Comparison of ENCODE assay signal across 1 cellular context in genomic region chr10:14585287-14586193, GRCh38.
TF ChIP-seq lines count a peak whose summit lies in the region.

No MANE protein-coding gene starts in this region.

TF ChIP-seq in GM23338, 12 proteins besides CTCF, POLR2A, EP300 and RAD21 (continued from another document):
- TF ChIP-seq, protein P1, sequence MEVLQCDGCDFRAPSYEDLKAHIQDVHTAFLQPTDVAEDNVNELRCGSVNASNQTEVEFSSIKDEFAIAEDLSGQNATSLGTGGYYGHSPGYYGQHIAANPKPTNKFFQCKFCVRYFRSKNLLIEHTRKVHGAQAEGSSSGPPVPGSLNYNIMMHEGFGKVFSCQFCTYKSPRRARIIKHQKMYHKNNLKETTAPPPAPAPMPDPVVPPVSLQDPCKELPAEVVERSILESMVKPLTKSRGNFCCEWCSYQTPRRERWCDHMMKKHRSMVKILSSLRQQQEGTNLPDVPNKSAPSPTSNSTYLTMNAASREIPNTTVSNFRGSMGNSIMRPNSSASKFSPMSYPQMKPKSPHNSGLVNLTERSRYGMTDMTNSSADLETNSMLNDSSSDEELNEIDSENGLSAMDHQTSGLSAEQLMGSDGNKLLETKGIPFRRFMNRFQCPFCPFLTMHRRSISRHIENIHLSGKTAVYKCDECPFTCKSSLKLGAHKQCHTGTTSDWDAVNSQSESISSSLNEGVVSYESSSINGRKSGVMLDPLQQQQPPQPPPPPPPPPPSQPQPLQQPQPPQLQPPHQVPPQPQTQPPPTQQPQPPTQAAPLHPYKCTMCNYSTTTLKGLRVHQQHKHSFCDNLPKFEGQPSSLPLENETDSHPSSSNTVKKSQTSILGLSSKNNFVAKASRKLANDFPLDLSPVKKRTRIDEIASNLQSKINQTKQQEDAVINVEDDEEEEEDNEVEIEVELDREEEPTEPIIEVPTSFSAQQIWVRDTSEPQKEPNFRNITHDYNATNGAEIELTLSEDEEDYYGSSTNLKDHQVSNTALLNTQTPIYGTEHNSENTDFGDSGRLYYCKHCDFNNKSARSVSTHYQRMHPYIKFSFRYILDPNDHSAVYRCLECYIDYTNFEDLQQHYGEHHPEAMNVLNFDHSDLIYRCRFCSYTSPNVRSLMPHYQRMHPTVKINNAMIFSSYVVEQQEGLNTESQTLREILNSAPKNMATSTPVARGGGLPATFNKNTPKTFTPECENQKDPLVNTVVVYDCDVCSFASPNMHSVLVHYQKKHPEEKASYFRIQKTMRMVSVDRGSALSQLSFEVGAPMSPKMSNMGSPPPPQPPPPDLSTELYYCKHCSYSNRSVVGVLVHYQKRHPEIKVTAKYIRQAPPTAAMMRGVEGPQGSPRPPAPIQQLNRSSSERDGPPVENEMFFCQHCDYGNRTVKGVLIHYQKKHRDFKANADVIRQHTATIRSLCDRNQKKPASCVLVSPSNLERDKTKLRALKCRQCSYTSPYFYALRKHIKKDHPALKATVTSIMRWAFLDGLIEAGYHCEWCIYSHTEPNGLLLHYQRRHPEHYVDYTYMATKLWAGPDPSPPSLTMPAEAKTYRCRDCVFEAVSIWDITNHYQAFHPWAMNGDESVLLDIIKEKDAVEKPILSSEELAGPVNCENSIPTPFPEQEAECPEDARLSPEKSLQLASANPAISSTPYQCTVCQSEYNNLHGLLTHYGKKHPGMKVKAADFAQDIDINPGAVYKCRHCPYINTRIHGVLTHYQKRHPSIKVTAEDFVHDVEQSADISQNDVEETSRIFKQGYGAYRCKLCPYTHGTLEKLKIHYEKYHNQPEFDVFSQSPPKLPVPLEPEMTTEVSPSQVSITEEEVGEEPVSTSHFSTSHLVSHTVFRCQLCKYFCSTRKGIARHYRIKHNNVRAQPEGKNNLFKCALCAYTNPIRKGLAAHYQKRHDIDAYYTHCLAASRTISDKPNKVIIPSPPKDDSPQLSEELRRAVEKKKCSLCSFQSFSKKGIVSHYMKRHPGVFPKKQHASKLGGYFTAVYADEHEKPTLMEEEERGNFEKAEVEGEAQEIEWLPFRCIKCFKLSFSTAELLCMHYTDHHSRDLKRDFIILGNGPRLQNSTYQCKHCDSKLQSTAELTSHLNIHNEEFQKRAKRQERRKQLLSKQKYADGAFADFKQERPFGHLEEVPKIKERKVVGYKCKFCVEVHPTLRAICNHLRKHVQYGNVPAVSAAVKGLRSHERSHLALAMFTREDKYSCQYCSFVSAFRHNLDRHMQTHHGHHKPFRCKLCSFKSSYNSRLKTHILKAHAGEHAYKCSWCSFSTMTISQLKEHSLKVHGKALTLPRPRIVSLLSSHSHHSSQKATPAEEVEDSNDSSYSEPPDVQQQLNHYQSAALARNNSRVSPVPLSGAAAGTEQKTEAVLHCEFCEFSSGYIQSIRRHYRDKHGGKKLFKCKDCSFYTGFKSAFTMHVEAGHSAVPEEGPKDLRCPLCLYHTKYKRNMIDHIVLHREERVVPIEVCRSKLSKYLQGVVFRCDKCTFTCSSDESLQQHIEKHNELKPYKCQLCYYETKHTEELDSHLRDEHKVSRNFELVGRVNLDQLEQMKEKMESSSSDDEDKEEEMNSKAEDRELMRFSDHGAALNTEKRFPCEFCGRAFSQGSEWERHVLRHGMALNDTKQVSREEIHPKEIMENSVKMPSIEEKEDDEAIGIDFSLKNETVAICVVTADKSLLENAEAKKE (CRISPR knock-in tag; IDR thresholded peaks at IDR 0.05), result no peak
- TF ChIP-seq EZH2phosphoT487 (IDR thresholded peaks at IDR 0.05; ENCODE audit: unreplicated experiment), result no peak
- no peak for TF ChIP-seq CREB1 (CRISPR knock-in tag; IDR thresholded peaks at IDR 0.05; ENCODE audit: low read depth)
- TF ChIP-seq ETS1 (IDR thresholded peaks at IDR 0.05), result peak; percentile 45; the same call in 1 of the 2 replicates
- TF ChIP-seq EZH2 (IDR thresholded peaks at IDR 0.05; ENCODE audit: low read depth, unreplicated experiment), result no peak
- no peak; the same call in 1 of the 2 replicates for TF ChIP-seq NANOG (IDR thresholded peaks at IDR 0.05; ENCODE audit: borderline replicate concordance)
- no peak for TF ChIP-seq ZNF331 (CRISPR knock-in tag; IDR thresholded peaks at IDR 0.05; ENCODE audit: low read depth)
